In the genomic region with DNA sequence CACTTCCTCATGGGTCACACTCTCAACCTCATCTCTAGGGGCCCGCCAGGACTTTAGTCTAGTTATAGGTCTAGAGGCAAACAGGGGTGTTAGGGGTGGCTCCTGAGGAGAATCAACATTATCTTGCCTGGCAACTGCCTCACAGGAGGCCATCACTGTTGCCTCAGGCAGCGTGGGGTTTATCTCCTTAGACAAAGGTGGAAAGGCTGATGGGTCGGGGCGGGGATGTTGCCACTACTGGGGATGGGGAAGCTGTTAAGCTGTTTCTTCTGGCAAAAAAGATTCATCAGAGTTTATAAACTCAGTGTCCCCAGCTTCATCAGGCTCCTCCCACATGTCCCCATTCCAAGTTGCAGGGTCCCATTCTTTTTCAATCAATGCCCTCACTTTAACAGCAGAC, we compare ENCODE assay signal across 1 cellular context. TPM values are rescaled to one million over a fixed set of nuclear protein-coding genes. Genes with fewer than 3 reads are reported as not detected.
"Had no signal": no experiment of that assay in that cellular context is flagged by ENCODE, and none has a peak within 500 bp of the region (broad histone marks: within the 10 kb centered on the region; RNA-seq: fewer than 3 reads in every experiment).

No MANE protein-coding gene starts in this region.

RNA-seq across cellular contexts. Expression of gene FBLN1, which starts 58.1 kb away (rescaled TPM):
- total RNA-seq: OCI-LY7 had no signal
